Comparison of ENCODE assay signal across 1 cellular context in the genomic region with DNA sequence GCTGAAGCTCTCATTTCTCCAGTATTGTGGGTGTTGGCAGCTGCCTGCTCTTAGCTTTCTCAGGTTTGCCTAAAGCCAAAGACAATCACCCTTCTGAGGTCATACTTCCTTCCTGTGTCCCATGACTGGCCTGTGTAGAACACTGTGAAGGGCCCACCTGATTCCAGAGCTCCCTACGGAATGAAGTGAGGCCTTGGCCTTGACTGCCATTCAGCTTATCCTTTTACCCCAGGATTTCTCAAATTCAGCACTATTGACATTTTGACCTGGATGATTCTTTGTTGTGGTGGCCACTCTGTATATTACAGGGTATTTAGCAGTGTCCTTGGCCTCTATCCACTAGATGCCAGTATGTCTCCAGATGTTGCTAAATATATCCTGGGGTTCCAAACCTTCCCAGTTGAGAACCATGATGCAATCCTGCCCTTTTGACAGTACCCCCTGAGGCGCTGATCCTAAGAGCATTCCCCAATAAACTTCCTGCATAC.
TF ChIP-seq lines count a peak whose summit lies in the region.

No MANE protein-coding gene starts in this region.

TF ChIP-seq in HepG2, 621 proteins besides CTCF, POLR2A, EP300 and RAD21 (continued from another document and continues in another):
- no peak for TF ChIP-seq GABPA (IDR thresholded peaks at IDR 0.05; ENCODE audit: low read depth, low read length)
- TF ChIP-seq GABPA (CRISPR knock-in tag; IDR thresholded peaks at IDR 0.05; ENCODE audit: low read depth) = peak; percentile 26; the same call in 1 of the 2 replicates
- TF ChIP-seq ATF7 (IDR thresholded peaks at IDR 0.05) = 0 out of 2 replicates have a peak, but pooled peaks have one; percentile 8
- no peak; the same call in 1 of the 2 replicates for TF ChIP-seq ATF7 (CRISPR knock-in tag; IDR thresholded peaks at IDR 0.05)
- 0 out of 2 replicates have a peak, but pooled peaks have one; percentile 41 for TF ChIP-seq ZNF512B (CRISPR knock-in tag; IDR thresholded peaks at IDR 0.05; ENCODE audit: borderline replicate concordance)
- TF ChIP-seq CEBPG (CRISPR knock-in tag; IDR thresholded peaks at IDR 0.05) = peak; percentile 96
- no peak for TF ChIP-seq KIAA2018 (CRISPR knock-in tag; IDR thresholded peaks at IDR 0.05; ENCODE audit: borderline replicate concordance)
- TF ChIP-seq PAWR (CRISPR knock-in tag; IDR thresholded peaks at IDR 0.05; ENCODE audit: borderline replicate concordance) = no peak
- 0 out of 2 replicates have a peak, but pooled peaks have one; percentile 39 for TF ChIP-seq ARID3A (IDR thresholded peaks at IDR 0.05; ENCODE audit: low read depth, low read length)
- TF ChIP-seq AGO2 (optimal IDR thresholded peaks at IDR 0.05; ENCODE audit: low read depth, low read length) = no peak
- no peak for TF ChIP-seq ZNF468 (CRISPR knock-in tag; IDR thresholded peaks at IDR 0.05)
- TF ChIP-seq, protein P1, sequence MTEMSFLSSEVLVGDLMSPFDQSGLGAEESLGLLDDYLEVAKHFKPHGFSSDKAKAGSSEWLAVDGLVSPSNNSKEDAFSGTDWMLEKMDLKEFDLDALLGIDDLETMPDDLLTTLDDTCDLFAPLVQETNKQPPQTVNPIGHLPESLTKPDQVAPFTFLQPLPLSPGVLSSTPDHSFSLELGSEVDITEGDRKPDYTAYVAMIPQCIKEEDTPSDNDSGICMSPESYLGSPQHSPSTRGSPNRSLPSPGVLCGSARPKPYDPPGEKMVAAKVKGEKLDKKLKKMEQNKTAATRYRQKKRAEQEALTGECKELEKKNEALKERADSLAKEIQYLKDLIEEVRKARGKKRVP (CRISPR knock-in tag; IDR thresholded peaks at IDR 0.05) = peak in 1 of 2 experiments; percentile 97; a peak in 3 of 4 replicates
- peak; percentile 94 for TF ChIP-seq SMC3 (IDR thresholded peaks at IDR 0.05; ENCODE audit: low read length)
- peak; percentile 59 for TF ChIP-seq TCF7 (IDR thresholded peaks at IDR 0.05; ENCODE audit: low read depth)
- peak; percentile 41; the same call in 1 of the 2 replicates for TF ChIP-seq KAT8 (CRISPR knock-in tag; IDR thresholded peaks at IDR 0.05)
- TF ChIP-seq FOSL2 (CRISPR knock-in tag; IDR thresholded peaks at IDR 0.05) = peak; percentile 74
- peak; percentile 54 for TF ChIP-seq PPARG (CRISPR knock-in tag; conservative IDR thresholded peaks at IDR 0.05)
- TF ChIP-seq EHMT2 (IDR thresholded peaks at IDR 0.05; ENCODE audit: borderline replicate concordance, low read depth, low read length) = peak; percentile 64; the same call in 1 of the 2 replicates
- TF ChIP-seq, protein P2, sequence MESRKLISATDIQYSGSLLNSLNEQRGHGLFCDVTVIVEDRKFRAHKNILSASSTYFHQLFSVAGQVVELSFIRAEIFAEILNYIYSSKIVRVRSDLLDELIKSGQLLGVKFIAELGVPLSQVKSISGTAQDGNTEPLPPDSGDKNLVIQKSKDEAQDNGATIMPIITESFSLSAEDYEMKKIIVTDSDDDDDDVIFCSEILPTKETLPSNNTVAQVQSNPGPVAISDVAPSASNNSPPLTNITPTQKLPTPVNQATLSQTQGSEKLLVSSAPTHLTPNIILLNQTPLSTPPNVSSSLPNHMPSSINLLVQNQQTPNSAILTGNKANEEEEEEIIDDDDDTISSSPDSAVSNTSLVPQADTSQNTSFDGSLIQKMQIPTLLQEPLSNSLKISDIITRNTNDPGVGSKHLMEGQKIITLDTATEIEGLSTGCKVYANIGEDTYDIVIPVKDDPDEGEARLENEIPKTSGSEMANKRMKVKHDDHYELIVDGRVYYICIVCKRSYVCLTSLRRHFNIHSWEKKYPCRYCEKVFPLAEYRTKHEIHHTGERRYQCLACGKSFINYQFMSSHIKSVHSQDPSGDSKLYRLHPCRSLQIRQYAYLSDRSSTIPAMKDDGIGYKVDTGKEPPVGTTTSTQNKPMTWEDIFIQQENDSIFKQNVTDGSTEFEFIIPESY (CRISPR knock-in tag; IDR thresholded peaks at IDR 0.05) = 0 out of 2 replicates have a peak, but pooled peaks have one; percentile 18
- TF ChIP-seq ZNF782 (CRISPR knock-in tag; IDR thresholded peaks at IDR 0.05; ENCODE audit: borderline replicate concordance) = peak; percentile 8; the same call in 1 of the 2 replicates
- TF ChIP-seq ZNF780A (CRISPR knock-in tag; IDR thresholded peaks at IDR 0.05) = no peak
- TF ChIP-seq HMG20B (CRISPR knock-in tag; conservative IDR thresholded peaks at IDR 0.05) = 0 out of 2 replicates have a peak, but pooled peaks have one; percentile 55
- TF ChIP-seq NFIC (IDR thresholded peaks at IDR 0.05; ENCODE audit: low read length) = peak; percentile 58; the same call in 1 of the 2 replicates
- no peak for TF ChIP-seq ZC3H13 (CRISPR knock-in tag; IDR thresholded peaks at IDR 0.05)
- no peak for TF ChIP-seq LCORL (IDR thresholded peaks at IDR 0.05)
- TF ChIP-seq LCORL (CRISPR knock-in tag; IDR thresholded peaks at IDR 0.05) = peak; percentile 62; the same call in 1 of the 2 replicates
- no peak for TF ChIP-seq FIP1L1 (IDR thresholded peaks at IDR 0.05; ENCODE audit: borderline replicate concordance, insufficient read depth, low read depth, low read length)
- TF ChIP-seq ZNF652 (CRISPR knock-in tag; IDR thresholded peaks at IDR 0.05; ENCODE audit: borderline replicate concordance, low read depth) = 0 out of 2 replicates have a peak, but pooled peaks have one; percentile 14
- peak; percentile 87 for TF ChIP-seq CEBPB (IDR thresholded peaks at IDR 0.05; ENCODE audit: borderline replicate concordance, low read depth, low read length)
- TF ChIP-seq, protein P3, sequence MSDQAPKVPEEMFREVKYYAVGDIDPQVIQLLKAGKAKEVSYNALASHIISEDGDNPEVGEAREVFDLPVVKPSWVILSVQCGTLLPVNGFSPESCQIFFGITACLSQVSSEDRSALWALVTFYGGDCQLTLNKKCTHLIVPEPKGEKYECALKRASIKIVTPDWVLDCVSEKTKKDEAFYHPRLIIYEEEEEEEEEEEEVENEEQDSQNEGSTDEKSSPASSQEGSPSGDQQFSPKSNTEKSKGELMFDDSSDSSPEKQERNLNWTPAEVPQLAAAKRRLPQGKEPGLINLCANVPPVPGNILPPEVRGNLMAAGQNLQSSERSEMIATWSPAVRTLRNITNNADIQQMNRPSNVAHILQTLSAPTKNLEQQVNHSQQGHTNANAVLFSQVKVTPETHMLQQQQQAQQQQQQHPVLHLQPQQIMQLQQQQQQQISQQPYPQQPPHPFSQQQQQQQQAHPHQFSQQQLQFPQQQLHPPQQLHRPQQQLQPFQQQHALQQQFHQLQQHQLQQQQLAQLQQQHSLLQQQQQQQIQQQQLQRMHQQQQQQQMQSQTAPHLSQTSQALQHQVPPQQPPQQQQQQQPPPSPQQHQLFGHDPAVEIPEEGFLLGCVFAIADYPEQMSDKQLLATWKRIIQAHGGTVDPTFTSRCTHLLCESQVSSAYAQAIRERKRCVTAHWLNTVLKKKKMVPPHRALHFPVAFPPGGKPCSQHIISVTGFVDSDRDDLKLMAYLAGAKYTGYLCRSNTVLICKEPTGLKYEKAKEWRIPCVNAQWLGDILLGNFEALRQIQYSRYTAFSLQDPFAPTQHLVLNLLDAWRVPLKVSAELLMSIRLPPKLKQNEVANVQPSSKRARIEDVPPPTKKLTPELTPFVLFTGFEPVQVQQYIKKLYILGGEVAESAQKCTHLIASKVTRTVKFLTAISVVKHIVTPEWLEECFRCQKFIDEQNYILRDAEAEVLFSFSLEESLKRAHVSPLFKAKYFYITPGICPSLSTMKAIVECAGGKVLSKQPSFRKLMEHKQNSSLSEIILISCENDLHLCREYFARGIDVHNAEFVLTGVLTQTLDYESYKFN (CRISPR knock-in tag; conservative IDR thresholded peaks at IDR 0.05) = peak; percentile 21; the same call in 1 of the 2 replicates
- peak; percentile 40; the same call in 1 of the 2 replicates for TF ChIP-seq ZNF792 (CRISPR knock-in tag; IDR thresholded peaks at IDR 0.05)
- peak; percentile 92 for TF ChIP-seq NR2F6 (IDR thresholded peaks at IDR 0.05)
- peak; percentile 86 for TF ChIP-seq NR2F6 (CRISPR knock-in tag; IDR thresholded peaks at IDR 0.05)
- TF ChIP-seq, protein P4, sequence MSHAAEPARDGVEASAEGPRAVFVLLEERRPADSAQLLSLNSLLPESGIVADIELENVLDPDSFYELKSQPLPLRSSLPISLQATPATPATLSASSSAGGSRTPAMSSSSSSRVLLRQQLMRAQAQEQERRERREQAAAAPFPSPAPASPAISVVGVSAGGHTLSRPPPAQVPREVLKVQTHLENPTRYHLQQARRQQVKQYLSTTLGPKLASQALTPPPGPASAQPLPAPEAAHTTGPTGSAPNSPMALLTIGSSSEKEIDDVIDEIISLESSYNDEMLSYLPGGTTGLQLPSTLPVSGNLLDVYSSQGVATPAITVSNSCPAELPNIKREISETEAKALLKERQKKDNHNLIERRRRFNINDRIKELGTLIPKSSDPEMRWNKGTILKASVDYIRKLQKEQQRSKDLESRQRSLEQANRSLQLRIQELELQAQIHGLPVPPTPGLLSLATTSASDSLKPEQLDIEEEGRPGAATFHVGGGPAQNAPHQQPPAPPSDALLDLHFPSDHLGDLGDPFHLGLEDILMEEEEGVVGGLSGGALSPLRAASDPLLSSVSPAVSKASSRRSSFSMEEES (CRISPR knock-in tag; IDR thresholded peaks at IDR 0.05) = peak; percentile 69
- TF ChIP-seq JDP2 (CRISPR knock-in tag; IDR thresholded peaks at IDR 0.05; ENCODE audit: borderline replicate concordance) = no peak
- no peak for TF ChIP-seq ZEB1 (IDR thresholded peaks at IDR 0.05; ENCODE audit: insufficient replicate concordance, low read depth)
